Comparison of ENCODE assay signal across 29 cellular contexts in genomic region chr3:71692139-71692538, GRCh38.
"Had no signal": no experiment of that assay in that cellular context is flagged by ENCODE, and none has a peak within 500 bp of the region (broad histone marks: within the 10 kb centered on the region; RNA-seq: fewer than 3 reads in every experiment).

No MANE protein-coding gene starts in this region.

- H3K36me3 ChIP-seq: breast epithelium, MG63 had no signal

- H3K27ac ChIP-seq: breast epithelium had no signal

- H3K27me3 Mint-ChIP-seq: activated CD8-positive, alpha-beta memory T cell treated with anti-CD3 and anti-CD28 coated beads, Interleukin-2, amount 10 ng/mL, durations not matched to agents 7 days and 5 days; activated naive CD4-positive, alpha-beta T cell treated with anti-CD3 and anti-CD28 coated beads, Interleukin-2, amount 50 U/mL, for 24 hours; activated T-cell treated with anti-CD3 and anti-CD28 coated beads, Interleukin-2, amount 50 U/mL, for 24 hours had no signal

- H3K9me3 Mint-ChIP-seq: activated naive CD4-positive, alpha-beta T cell treated with anti-CD3 and anti-CD28 coated beads, Interleukin-2, amount 50 U/mL, for 24 hours; activated T-cell treated with anti-CD3 and anti-CD28 coated beads, Interleukin-2, amount 50 U/mL, for 24 hours; activated T-helper 1 cell treated with anti-CD3 and anti-CD28 coated beads, Interleukin-12 subunit alpha, Interleukin-12 subunit beta, Interleukin-2, Interleukin-4 antibody, amounts not matched to agents 30 ng/mL and 10 ng/mL and 1 ng/mL, durations not matched to agents 14 hours and 24 hours and 36 hours; T-helper 1 cell treated with Interleukin-12 subunit alpha and Interleukin-12 subunit beta and Interleukin-4 antibody, amounts not matched to agents 30 μg/mL and 1 μg/mL, for 36 hours; WTC11 had no signal

- H3K9me3 ChIP-seq: breast epithelium, MG63 had no signal

- H3K27ac Mint-ChIP-seq: activated CD8-positive, alpha-beta memory T cell treated with anti-CD3 and anti-CD28 coated beads, Interleukin-2, amount 10 ng/mL, durations not matched to agents 7 days and 5 days; activated naive CD4-positive, alpha-beta T cell treated with anti-CD3 and anti-CD28 coated beads, Interleukin-2, amount 50 U/mL, for 24 hours; activated T-cell treated with anti-CD3 and anti-CD28 coated beads, Interleukin-2, amount 50 U/mL, for 24 hours; activated T-helper 1 cell treated with anti-CD3 and anti-CD28 coated beads, Interleukin-12 subunit alpha, Interleukin-12 subunit beta, Interleukin-2, Interleukin-4 antibody, amounts not matched to agents 30 ng/mL and 10 ng/mL and 1 ng/mL, durations not matched to agents 14 hours and 24 hours and 36 hours; T-helper 1 cell treated with Interleukin-12 subunit alpha and Interleukin-12 subunit beta and Interleukin-4 antibody, amounts not matched to agents 30 μg/mL and 1 μg/mL, for 36 hours; WTC11 had no signal

- DNase-seq: activated CD4-positive, alpha-beta T cell treated with anti-CD3 and anti-CD28 coated beads for 48 hours; activated CD4-positive, alpha-beta T cell treated with anti-CD3 and anti-CD28 coated beads, Interleukin-2, amount 50 U/mL, for 4 hours; activated CD4-positive, CD25-positive, alpha-beta regulatory T cell treated with anti-CD3 and anti-CD28 coated beads, Interleukin-2, amount 50 U/mL, for 72 hours; activated CD8-positive, alpha-beta memory T cell treated with anti-CD3 and anti-CD28 coated beads, Interleukin-2, amount 10 ng/mL, durations not matched to agents 7 days and 5 days; activated effector memory CD4-positive, alpha-beta T cell treated with Interleukin-2 at 50 U/mL for 16 hours; activated naive CD4-positive, alpha-beta T cell; activated T-cell treated with anti-CD3 and anti-CD28 coated beads, Interleukin-2, amount 50 U/mL, for 24 hours; aorta; central memory CD4-positive, alpha-beta T cell; MG63; MV-4-11; NCI-H1092 treated with DMSO at 0.1 percent for 48 hours; NCI-H1417 treated with DMSO at 0.1 percent for 48 hours; NCI-H1694; NCI-H2029; NCI-H2107; NCI-H2171 treated with DMSO at 0.1 percent for 48 hours; NCI-H510A treated with DMSO at 0.1 percent for 48 hours; NCI-H69; NK-92 treated with Interleukin-12 subunit alpha and Interleukin-12 subunit beta, amount 100 ng/mL, for 24 hours; OCI-M1; SHP77 treated with DMSO at 0.1 percent for 48 hours; T-helper 9 cell had no signal

- H3K4me3 Mint-ChIP-seq: activated CD8-positive, alpha-beta memory T cell treated with anti-CD3 and anti-CD28 coated beads, Interleukin-2, amount 10 ng/mL, durations not matched to agents 7 days and 5 days; activated naive CD4-positive, alpha-beta T cell treated with anti-CD3 and anti-CD28 coated beads, Interleukin-2, amount 50 U/mL, for 24 hours; activated T-cell treated with anti-CD3 and anti-CD28 coated beads, Interleukin-2, amount 50 U/mL, for 24 hours; activated T-helper 1 cell treated with anti-CD3 and anti-CD28 coated beads, Interleukin-12 subunit alpha, Interleukin-12 subunit beta, Interleukin-2, Interleukin-4 antibody, amounts not matched to agents 30 ng/mL and 10 ng/mL and 1 ng/mL, durations not matched to agents 14 hours and 24 hours and 36 hours; T-helper 1 cell treated with Interleukin-12 subunit alpha and Interleukin-12 subunit beta and Interleukin-4 antibody, amounts not matched to agents 30 μg/mL and 1 μg/mL, for 36 hours; WTC11 had no signal

- H3K27me3 ChIP-seq: breast epithelium, MG63 had no signal

- H3K4me1 Mint-ChIP-seq: activated naive CD4-positive, alpha-beta T cell treated with anti-CD3 and anti-CD28 coated beads, Interleukin-2, amount 50 U/mL, for 24 hours had no signal

- H3K4me3 ChIP-seq: breast epithelium, MG63 had no signal

- H3K36me3 Mint-ChIP-seq: WTC11 had no signal

- ATAC-seq: activated CD8-positive, alpha-beta memory T cell treated with anti-CD3 and anti-CD28 coated beads, Interleukin-2, amount 10 ng/mL, durations not matched to agents 7 days and 5 days; Panc1; WTC11 had no signal
